3 cellular contexts compared by ENCODE assay signal in genomic region chr16:55221836-55222235, GRCh38.
A peak's percentile ranks its signal among the peaks of the same experiment; 100 is the strongest.
TF ChIP-seq lines count a peak whose summit lies in the region.

No MANE protein-coding gene starts in this region.

TF ChIP-seq in HepG2, 621 proteins besides CTCF, POLR2A, EP300 and RAD21:
- TF ChIP-seq ZNF629 (CRISPR knock-in tag; conservative IDR thresholded peaks at IDR 0.05) = peak; percentile 70
- no peak for TF ChIP-seq ZNF282 (IDR thresholded peaks at IDR 0.05; ENCODE audit: partially characterized antibody)

TF ChIP-seq in GM23338, 12 proteins besides CTCF, POLR2A, EP300 and RAD21:
- TF ChIP-seq NANOG (IDR thresholded peaks at IDR 0.05; ENCODE audit: borderline replicate concordance) = no peak
- TF ChIP-seq POLR2AphosphoS5 (IDR thresholded peaks at IDR 0.05; ENCODE audit: low read depth) = no peak
- TF ChIP-seq STAT1 (IDR thresholded peaks at IDR 0.05; ENCODE audit: unreplicated experiment) = no peak
- TF ChIP-seq, protein P1, sequence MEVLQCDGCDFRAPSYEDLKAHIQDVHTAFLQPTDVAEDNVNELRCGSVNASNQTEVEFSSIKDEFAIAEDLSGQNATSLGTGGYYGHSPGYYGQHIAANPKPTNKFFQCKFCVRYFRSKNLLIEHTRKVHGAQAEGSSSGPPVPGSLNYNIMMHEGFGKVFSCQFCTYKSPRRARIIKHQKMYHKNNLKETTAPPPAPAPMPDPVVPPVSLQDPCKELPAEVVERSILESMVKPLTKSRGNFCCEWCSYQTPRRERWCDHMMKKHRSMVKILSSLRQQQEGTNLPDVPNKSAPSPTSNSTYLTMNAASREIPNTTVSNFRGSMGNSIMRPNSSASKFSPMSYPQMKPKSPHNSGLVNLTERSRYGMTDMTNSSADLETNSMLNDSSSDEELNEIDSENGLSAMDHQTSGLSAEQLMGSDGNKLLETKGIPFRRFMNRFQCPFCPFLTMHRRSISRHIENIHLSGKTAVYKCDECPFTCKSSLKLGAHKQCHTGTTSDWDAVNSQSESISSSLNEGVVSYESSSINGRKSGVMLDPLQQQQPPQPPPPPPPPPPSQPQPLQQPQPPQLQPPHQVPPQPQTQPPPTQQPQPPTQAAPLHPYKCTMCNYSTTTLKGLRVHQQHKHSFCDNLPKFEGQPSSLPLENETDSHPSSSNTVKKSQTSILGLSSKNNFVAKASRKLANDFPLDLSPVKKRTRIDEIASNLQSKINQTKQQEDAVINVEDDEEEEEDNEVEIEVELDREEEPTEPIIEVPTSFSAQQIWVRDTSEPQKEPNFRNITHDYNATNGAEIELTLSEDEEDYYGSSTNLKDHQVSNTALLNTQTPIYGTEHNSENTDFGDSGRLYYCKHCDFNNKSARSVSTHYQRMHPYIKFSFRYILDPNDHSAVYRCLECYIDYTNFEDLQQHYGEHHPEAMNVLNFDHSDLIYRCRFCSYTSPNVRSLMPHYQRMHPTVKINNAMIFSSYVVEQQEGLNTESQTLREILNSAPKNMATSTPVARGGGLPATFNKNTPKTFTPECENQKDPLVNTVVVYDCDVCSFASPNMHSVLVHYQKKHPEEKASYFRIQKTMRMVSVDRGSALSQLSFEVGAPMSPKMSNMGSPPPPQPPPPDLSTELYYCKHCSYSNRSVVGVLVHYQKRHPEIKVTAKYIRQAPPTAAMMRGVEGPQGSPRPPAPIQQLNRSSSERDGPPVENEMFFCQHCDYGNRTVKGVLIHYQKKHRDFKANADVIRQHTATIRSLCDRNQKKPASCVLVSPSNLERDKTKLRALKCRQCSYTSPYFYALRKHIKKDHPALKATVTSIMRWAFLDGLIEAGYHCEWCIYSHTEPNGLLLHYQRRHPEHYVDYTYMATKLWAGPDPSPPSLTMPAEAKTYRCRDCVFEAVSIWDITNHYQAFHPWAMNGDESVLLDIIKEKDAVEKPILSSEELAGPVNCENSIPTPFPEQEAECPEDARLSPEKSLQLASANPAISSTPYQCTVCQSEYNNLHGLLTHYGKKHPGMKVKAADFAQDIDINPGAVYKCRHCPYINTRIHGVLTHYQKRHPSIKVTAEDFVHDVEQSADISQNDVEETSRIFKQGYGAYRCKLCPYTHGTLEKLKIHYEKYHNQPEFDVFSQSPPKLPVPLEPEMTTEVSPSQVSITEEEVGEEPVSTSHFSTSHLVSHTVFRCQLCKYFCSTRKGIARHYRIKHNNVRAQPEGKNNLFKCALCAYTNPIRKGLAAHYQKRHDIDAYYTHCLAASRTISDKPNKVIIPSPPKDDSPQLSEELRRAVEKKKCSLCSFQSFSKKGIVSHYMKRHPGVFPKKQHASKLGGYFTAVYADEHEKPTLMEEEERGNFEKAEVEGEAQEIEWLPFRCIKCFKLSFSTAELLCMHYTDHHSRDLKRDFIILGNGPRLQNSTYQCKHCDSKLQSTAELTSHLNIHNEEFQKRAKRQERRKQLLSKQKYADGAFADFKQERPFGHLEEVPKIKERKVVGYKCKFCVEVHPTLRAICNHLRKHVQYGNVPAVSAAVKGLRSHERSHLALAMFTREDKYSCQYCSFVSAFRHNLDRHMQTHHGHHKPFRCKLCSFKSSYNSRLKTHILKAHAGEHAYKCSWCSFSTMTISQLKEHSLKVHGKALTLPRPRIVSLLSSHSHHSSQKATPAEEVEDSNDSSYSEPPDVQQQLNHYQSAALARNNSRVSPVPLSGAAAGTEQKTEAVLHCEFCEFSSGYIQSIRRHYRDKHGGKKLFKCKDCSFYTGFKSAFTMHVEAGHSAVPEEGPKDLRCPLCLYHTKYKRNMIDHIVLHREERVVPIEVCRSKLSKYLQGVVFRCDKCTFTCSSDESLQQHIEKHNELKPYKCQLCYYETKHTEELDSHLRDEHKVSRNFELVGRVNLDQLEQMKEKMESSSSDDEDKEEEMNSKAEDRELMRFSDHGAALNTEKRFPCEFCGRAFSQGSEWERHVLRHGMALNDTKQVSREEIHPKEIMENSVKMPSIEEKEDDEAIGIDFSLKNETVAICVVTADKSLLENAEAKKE (CRISPR knock-in tag; IDR thresholded peaks at IDR 0.05) = no peak
- TF ChIP-seq REST (IDR thresholded peaks at IDR 0.05; ENCODE audit: unreplicated experiment) = no peak
- no peak for TF ChIP-seq ZNF114 (CRISPR knock-in tag; IDR thresholded peaks at IDR 0.05)
- no peak for TF ChIP-seq EZH2phosphoT487 (IDR thresholded peaks at IDR 0.05; ENCODE audit: unreplicated experiment)
- TF ChIP-seq JUNB (IDR thresholded peaks at IDR 0.05; ENCODE audit: unreplicated experiment) = no peak
- no peak for TF ChIP-seq CREB1 (CRISPR knock-in tag; IDR thresholded peaks at IDR 0.05; ENCODE audit: low read depth)
- no peak for TF ChIP-seq EZH2 (IDR thresholded peaks at IDR 0.05; ENCODE audit: low read depth, unreplicated experiment)
- TF ChIP-seq, protein P2, sequence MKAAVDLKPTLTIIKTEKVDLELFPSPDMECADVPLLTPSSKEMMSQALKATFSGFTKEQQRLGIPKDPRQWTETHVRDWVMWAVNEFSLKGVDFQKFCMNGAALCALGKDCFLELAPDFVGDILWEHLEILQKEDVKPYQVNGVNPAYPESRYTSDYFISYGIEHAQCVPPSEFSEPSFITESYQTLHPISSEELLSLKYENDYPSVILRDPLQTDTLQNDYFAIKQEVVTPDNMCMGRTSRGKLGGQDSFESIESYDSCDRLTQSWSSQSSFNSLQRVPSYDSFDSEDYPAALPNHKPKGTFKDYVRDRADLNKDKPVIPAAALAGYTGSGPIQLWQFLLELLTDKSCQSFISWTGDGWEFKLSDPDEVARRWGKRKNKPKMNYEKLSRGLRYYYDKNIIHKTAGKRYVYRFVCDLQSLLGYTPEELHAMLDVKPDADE (IDR thresholded peaks at IDR 0.05) = no peak
- no peak for TF ChIP-seq ZNF331 (CRISPR knock-in tag; IDR thresholded peaks at IDR 0.05; ENCODE audit: low read depth)

TF ChIP-seq in K562, 482 proteins besides CTCF, POLR2A, EP300 and RAD21:
- TF ChIP-seq CEBPB (tag; IDR thresholded peaks at IDR 0.05) (no peak), RBM25 (IDR thresholded peaks at IDR 0.05; ENCODE audit: low read depth, low read length, severe bottlenecking) (peak; percentile 86)
